Comparison of ENCODE assay signal across 10 cellular contexts in the genomic region with DNA sequence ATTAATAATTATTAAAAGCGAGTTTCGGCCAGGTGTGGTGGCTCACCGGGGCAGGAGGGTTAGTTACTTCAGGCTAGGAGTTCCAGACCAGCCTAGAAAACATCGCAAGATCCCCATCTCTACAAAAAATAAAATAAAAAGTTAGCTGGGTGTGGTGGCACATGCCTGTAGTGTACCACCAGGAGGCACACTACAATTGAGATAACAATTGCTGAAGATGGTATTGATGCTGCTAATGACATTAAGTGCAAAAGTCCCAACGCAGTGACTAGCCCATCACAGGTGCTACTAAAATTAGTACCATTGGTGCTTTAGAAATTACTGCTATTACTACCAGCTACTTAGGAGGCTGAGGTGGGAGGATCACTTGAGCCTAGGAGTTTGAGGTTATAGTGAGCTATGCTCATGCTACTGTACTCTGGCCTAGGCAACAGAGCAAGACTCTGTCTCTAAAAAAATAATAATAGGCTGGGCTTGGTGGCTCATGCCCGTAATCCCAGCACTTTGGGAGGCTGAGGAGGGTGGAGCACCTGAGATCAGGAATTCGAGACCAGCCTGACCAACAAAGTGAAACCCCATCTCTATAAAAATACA.
DNase-seq lines count a peak whose midpoint lies in the region; ATAC-seq and TF ChIP-seq lines count a peak whose summit lies in the region.
"Had no signal": no experiment of that assay in that cellular context is flagged by ENCODE, and none has a peak within 500 bp of the region (broad histone marks: within the 10 kb centered on the region; RNA-seq: fewer than 3 reads in every experiment).

No MANE protein-coding gene starts in this region.

- no peak overlapping the region for H3K4me3 Mint-ChIP-seq in natural killer cell
- no peak overlapping the region for H3K4me3 Mint-ChIP-seq in natural killer cell treated with Interleukin-12 subunit alpha and Interleukin-12 subunit beta and Interleukin-15 and Interleukin-18, amount 100 ng/mL, for 72 hours
- H3K4me3 Mint-ChIP-seq: CD8-positive, alpha-beta memory T cell had no signal

- intact Hi-C loops in natural killer cell (cut with micrococcal nuclease): loop anchor here (1.0 kb wide), 1 partner anchor 147 kb away; no protein-coding TSS in a partner anchor

- no peak overlapping the region for H3K27ac Mint-ChIP-seq in natural killer cell
- no peak overlapping the region for H3K27ac Mint-ChIP-seq in natural killer cell treated with Interleukin-12 subunit alpha and Interleukin-12 subunit beta and Interleukin-15 and Interleukin-18, amount 100 ng/mL, for 72 hours
- H3K27ac Mint-ChIP-seq: CD8-positive, alpha-beta memory T cell had no signal

- H3K4me3 ChIP-seq in fibroblast of the aortic adventitia (ENCODE audit: low read depth, low read length): no peak overlapping the region
- H3K4me3 ChIP-seq: stomach had no signal

- TF ChIP-seq CTCF in natural killer cell (IDR thresholded peaks at IDR 0.05): peak; percentile 63
- TF ChIP-seq CTCF in fibroblast of the aortic adventitia (IDR thresholded peaks at IDR 0.05; ENCODE audit: insufficient read depth, low read length): peak; percentile 45

- H3K9me3 Mint-ChIP-seq in natural killer cell: no peaks in the 10 kb centered on the region
- H3K9me3 Mint-ChIP-seq in natural killer cell treated with Interleukin-12 subunit alpha and Interleukin-12 subunit beta and Interleukin-15 and Interleukin-18, amount 100 ng/mL, for 72 hours: no peaks in the 10 kb centered on the region

- no peaks in the 10 kb centered on the region for H3K36me3 Mint-ChIP-seq in natural killer cell
- no peaks in the 10 kb centered on the region for H3K36me3 Mint-ChIP-seq in natural killer cell treated with Interleukin-12 subunit alpha and Interleukin-12 subunit beta and Interleukin-15 and Interleukin-18, amount 100 ng/mL, for 72 hours
- H3K36me3 Mint-ChIP-seq: CD8-positive, alpha-beta memory T cell had no signal

- ATAC-seq in natural killer cell: peak; percentile 24 to 76 (median 65)
- ATAC-seq in natural killer cell treated with Interleukin-12 subunit alpha and Interleukin-12 subunit beta and Interleukin-15 and Interleukin-18, amount 100 ng/mL, for 72 hours: no peak

- peaks cover 16 to 22% of the 10 kb centered on the region in 2 donors for H3K27me3 Mint-ChIP-seq in natural killer cell (ENCODE audit: low read depth in 2 of 2)
- peaks cover 0 to 9% of the 10 kb centered on the region in 2 donors for H3K27me3 Mint-ChIP-seq in natural killer cell treated with Interleukin-12 subunit alpha and Interleukin-12 subunit beta and Interleukin-15 and Interleukin-18, amount 100 ng/mL, for 72 hours
- H3K27me3 Mint-ChIP-seq: CD8-positive, alpha-beta memory T cell had no signal

- no peaks in the 10 kb centered on the region for H3K4me1 Mint-ChIP-seq in natural killer cell
- no peaks in the 10 kb centered on the region for H3K4me1 Mint-ChIP-seq in natural killer cell treated with Interleukin-12 subunit alpha and Interleukin-12 subunit beta and Interleukin-15 and Interleukin-18, amount 100 ng/mL, for 72 hours (ENCODE audit: low read depth in 2 of 2)
- H3K4me1 Mint-ChIP-seq: CD8-positive, alpha-beta memory T cell had no signal

- DNase-seq in natural killer cell (no peak), NCI-H82 treated with DMSO at 0.1 percent for 48 hours (lab: John Stamatoyannopoulos, UW; ENCODE audit: unreplicated experiment) (peak; percentile 22), fibroblast of the aortic adventitia (ENCODE audit: low read depth) (peak; percentile 22), EL (no peak), NCI-H128 (lab: John Stamatoyannopoulos, UW; ENCODE audit: unreplicated experiment) (no peak), GOT3 (lab: John Stamatoyannopoulos, UW) (no peak), HuH-7.5 (ENCODE audit: low spot score) (no peak)
- no peak for DNase-seq in natural killer cell treated with Interleukin-12 subunit alpha and Interleukin-12 subunit beta and Interleukin-15 and Interleukin-18, amount 100 ng/mL, for 72 hours (ENCODE audit: low spot score)
- DNase-seq: stomach had no signal

Comparison
In these comparisons a context has a peak if more than half of its experiments do, and no peak if none do; other contexts are left out.
1. ATAC-seq: peak in natural killer cell (3 of 3); none in natural killer cell treated with Interleukin-12 subunit alpha and Interleukin-12 subunit beta and Interleukin-15 and Interleukin-18, amount 100 ng/mL, for 72 hours (0 of 2).
2. DNase-seq: peak in NCI-H82 treated with DMSO at 0.1 percent for 48 hours (single experiment) and fibroblast of the aortic adventitia (single experiment); none in natural killer cell (single experiment), natural killer cell treated with Interleukin-12 subunit alpha and Interleukin-12 subunit beta and Interleukin-15 and Interleukin-18, amount 100 ng/mL, for 72 hours (single experiment), EL (single experiment), NCI-H128 (single experiment), GOT3 (single experiment) and HuH-7.5 (single experiment).